In the genomic region with DNA sequence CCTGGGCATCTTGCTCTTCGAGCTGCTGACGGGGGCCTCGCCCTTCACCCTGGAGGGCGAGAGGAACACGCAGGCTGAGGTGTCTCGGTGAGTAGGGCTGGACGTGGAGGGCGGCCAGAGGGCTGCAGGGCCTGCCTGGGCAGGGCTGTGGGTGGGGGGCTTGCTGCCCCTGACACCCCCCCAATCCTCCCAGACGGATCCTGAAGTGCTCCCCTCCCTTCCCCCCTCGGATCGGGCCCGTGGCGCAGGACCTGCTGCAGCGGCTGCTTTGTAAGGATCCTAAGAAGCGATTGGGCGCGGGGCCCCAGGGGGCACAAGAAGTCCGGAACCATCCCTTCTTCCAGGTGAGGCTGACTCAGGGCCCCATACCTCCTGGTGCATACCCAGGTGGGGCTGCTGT, we compare ENCODE assay signal across 21 cellular contexts.
"Had no signal": no experiment of that assay in that cellular context is flagged by ENCODE, and none has a peak within 500 bp of the region (broad histone marks: within the 10 kb centered on the region; RNA-seq: fewer than 3 reads in every experiment).

No MANE protein-coding gene starts in this region.

- H3K9me3 ChIP-seq: lower lobe of right lung, mucosa of descending colon, prostate gland, right atrium auricular region, upper lobe of right lung had no signal

- H3K9me3 Mint-ChIP-seq: activated CD4-positive, alpha-beta T cell treated with anti-CD3 and anti-CD28 coated beads, Interleukin-2, amount 10 ng/mL, durations not matched to agents 7 days and 5 days; activated naive CD4-positive, alpha-beta T cell treated with anti-CD3 and anti-CD28 coated beads for 36 hours; activated naive CD8-positive, alpha-beta T cell treated with anti-CD3 and anti-CD28 coated beads, Interleukin-2, amount 10 ng/mL, durations not matched to agents 7 days and 5 days; activated T-cell treated with anti-CD3 and anti-CD28 coated beads, Interleukin-2, amount 50 U/mL, for 4 hours had no signal

- H3K27me3 Mint-ChIP-seq: activated CD4-positive, alpha-beta T cell treated with anti-CD3 and anti-CD28 coated beads, Interleukin-2, amount 10 ng/mL, durations not matched to agents 7 days and 5 days; activated naive CD8-positive, alpha-beta T cell treated with anti-CD3 and anti-CD28 coated beads, Interleukin-2, amount 10 ng/mL, durations not matched to agents 7 days and 5 days had no signal

- H3K27ac Mint-ChIP-seq: activated CD4-positive, alpha-beta T cell treated with anti-CD3 and anti-CD28 coated beads, Interleukin-2, amount 10 ng/mL, durations not matched to agents 7 days and 5 days; activated naive CD4-positive, alpha-beta T cell treated with anti-CD3 and anti-CD28 coated beads for 36 hours; activated naive CD8-positive, alpha-beta T cell treated with anti-CD3 and anti-CD28 coated beads, Interleukin-2, amount 10 ng/mL, durations not matched to agents 7 days and 5 days had no signal

- H3K27me3 ChIP-seq: right atrium auricular region, upper lobe of right lung had no signal

- DNase-seq: activated CD4-positive, alpha-beta T cell treated with anti-CD3 and anti-CD28 coated beads, Interleukin-2, amount 10 ng/mL, durations not matched to agents 7 days and 5 days; activated CD4-positive, CD25-positive, alpha-beta regulatory T cell treated with anti-CD3 and anti-CD28 coated beads, Interleukin-2, amount 50 U/mL, for 72 hours; activated CD8-positive, alpha-beta memory T cell treated with anti-CD3 and anti-CD28 coated beads for 24 hours; activated CD8-positive, alpha-beta memory T cell treated with anti-CD3 and anti-CD28 coated beads, Interleukin-2, amount 50 U/mL, for 4 hours; activated effector memory CD4-positive, alpha-beta T cell treated with Interleukin-2 at 50 U/mL for 16 hours; activated naive CD4-positive, alpha-beta T cell treated with anti-CD3 and anti-CD28 coated beads for 36 hours; activated naive CD8-positive, alpha-beta T cell treated with anti-CD3 and anti-CD28 coated beads, Interleukin-2, amount 10 ng/mL, durations not matched to agents 7 days and 5 days; activated T-cell treated with anti-CD3 and anti-CD28 coated beads, Interleukin-2, amount 50 U/mL, for 4 hours; amniotic stem cell; cortex of kidney; kidney; lower lobe of right lung; mesendoderm; mucosa of descending colon; stimulated activated CD4-positive, alpha-beta T cell treated with anti-CD3 and anti-CD28 coated beads, Interleukin-4, amount 100 ng/mL, for 24 hours; stimulated activated naive CD8-positive, alpha-beta T cell treated with anti-CD3 and anti-CD28 coated beads, Interleukin-15, Interleukin-2, amounts not matched to agents 100 U/mL and 50 U/mL, for 24 hours; upper lobe of right lung had no signal

- ATAC-seq: activated T-cell treated with anti-CD3 and anti-CD28 coated beads, Interleukin-2, amount 50 U/mL, for 4 hours; left lobe of liver; lower lobe of right lung; mucosa of descending colon; stimulated activated naive CD8-positive, alpha-beta T cell treated with anti-CD3 and anti-CD28 coated beads, Interleukin-15, Interleukin-2, amounts not matched to agents 100 U/mL and 50 U/mL, for 24 hours; upper lobe of right lung had no signal

- H3K27ac ChIP-seq: epithelial cell of prostate, lower lobe of right lung, prostate gland, right atrium auricular region, upper lobe of right lung had no signal

- H3K4me3 Mint-ChIP-seq: activated naive CD8-positive, alpha-beta T cell treated with anti-CD3 and anti-CD28 coated beads, Interleukin-2, amount 10 ng/mL, durations not matched to agents 7 days and 5 days had no signal

- H3K36me3 ChIP-seq: prostate gland had no signal

- H3K4me3 ChIP-seq: lower lobe of right lung, mucosa of descending colon, prostate gland, right atrium auricular region, upper lobe of right lung had no signal
